In genomic region chr16:29256501-29256981, GRCh38 we compare ENCODE assay signal across 1 cellular context.
A peak's percentile ranks its signal among the peaks of the same experiment; 100 is the strongest.
TF ChIP-seq lines count a peak whose summit lies in the region.

No MANE protein-coding gene starts in this region.

TF ChIP-seq in HepG2, 621 proteins besides CTCF, POLR2A, EP300 and RAD21 (continued from another document and continues in another):
- no peak for TF ChIP-seq AHDC1 (CRISPR knock-in tag; IDR thresholded peaks at IDR 0.05; ENCODE audit: borderline replicate concordance)
- TF ChIP-seq, protein P1, sequence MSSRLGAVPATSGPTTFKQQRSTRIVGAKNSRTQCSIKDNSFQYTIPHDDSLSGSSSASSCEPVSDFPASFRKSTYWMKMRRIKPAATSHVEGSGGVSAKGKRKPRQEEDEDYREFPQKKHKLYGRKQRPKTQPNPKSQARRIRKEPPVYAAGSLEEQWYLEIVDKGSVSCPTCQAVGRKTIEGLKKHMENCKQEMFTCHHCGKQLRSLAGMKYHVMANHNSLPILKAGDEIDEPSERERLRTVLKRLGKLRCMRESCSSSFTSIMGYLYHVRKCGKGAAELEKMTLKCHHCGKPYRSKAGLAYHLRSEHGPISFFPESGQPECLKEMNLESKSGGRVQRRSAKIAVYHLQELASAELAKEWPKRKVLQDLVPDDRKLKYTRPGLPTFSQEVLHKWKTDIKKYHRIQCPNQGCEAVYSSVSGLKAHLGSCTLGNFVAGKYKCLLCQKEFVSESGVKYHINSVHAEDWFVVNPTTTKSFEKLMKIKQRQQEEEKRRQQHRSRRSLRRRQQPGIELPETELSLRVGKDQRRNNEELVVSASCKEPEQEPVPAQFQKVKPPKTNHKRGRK (CRISPR knock-in tag; IDR thresholded peaks at IDR 0.05) = no peak
- TF ChIP-seq, protein P2, sequence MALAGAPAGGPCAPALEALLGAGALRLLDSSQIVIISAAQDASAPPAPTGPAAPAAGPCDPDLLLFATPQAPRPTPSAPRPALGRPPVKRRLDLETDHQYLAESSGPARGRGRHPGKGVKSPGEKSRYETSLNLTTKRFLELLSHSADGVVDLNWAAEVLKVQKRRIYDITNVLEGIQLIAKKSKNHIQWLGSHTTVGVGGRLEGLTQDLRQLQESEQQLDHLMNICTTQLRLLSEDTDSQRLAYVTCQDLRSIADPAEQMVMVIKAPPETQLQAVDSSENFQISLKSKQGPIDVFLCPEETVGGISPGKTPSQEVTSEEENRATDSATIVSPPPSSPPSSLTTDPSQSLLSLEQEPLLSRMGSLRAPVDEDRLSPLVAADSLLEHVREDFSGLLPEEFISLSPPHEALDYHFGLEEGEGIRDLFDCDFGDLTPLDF (CRISPR knock-in tag; IDR thresholded peaks at IDR 0.05) = no peak
- no peak for TF ChIP-seq RFXANK (CRISPR knock-in tag; IDR thresholded peaks at IDR 0.05)
- TF ChIP-seq SMC3 (IDR thresholded peaks at IDR 0.05; ENCODE audit: low read length) = no peak
- TF ChIP-seq ZNF629 (CRISPR knock-in tag; conservative IDR thresholded peaks at IDR 0.05) = no peak
- no peak for TF ChIP-seq ZGPAT (CRISPR knock-in tag; IDR thresholded peaks at IDR 0.05)
- TF ChIP-seq PHF5A (CRISPR knock-in tag; IDR thresholded peaks at IDR 0.05; ENCODE audit: low read depth, unreplicated experiment) = no peak
- no peak for TF ChIP-seq ZFP1 (CRISPR knock-in tag; IDR thresholded peaks at IDR 0.05)
- TF ChIP-seq ZNF558 (CRISPR knock-in tag; IDR thresholded peaks at IDR 0.05; ENCODE audit: borderline replicate concordance) = no peak
- TF ChIP-seq, protein P3, sequence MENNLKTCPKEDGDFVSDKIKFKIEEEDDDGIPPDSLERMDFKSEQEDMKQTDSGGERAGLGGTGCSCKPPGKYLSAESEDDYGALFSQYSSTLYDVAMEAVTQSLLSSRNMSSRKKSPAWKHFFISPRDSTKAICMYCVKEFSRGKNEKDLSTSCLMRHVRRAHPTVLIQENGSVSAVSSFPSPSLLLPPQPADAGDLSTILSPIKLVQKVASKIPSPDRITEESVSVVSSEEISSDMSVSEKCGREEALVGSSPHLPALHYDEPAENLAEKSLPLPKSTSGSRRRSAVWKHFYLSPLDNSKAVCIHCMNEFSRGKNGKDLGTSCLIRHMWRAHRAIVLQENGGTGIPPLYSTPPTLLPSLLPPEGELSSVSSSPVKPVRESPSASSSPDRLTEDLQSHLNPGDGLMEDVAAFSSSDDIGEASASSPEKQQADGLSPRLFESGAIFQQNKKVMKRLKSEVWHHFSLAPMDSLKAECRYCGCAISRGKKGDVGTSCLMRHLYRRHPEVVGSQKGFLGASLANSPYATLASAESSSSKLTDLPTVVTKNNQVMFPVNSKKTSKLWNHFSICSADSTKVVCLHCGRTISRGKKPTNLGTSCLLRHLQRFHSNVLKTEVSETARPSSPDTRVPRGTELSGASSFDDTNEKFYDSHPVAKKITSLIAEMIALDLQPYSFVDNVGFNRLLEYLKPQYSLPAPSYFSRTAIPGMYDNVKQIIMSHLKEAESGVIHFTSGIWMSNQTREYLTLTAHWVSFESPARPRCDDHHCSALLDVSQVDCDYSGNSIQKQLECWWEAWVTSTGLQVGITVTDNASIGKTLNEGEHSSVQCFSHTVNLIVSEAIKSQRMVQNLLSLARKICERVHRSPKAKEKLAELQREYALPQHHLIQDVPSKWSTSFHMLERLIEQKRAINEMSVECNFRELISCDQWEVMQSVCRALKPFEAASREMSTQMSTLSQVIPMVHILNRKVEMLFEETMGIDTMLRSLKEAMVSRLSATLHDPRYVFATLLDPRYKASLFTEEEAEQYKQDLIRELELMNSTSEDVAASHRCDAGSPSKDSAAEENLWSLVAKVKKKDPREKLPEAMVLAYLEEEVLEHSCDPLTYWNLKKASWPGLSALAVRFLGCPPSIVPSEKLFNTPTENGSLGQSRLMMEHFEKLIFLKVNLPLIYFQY (CRISPR knock-in tag; IDR thresholded peaks at IDR 0.05; ENCODE audit: borderline replicate concordance) = no peak
- TF ChIP-seq HOXA9 (CRISPR knock-in tag; IDR thresholded peaks at IDR 0.05; ENCODE audit: borderline replicate concordance) = 0 out of 2 replicates have a peak, but pooled peaks have one; percentile 38
- TF ChIP-seq DBP (CRISPR knock-in tag; IDR thresholded peaks at IDR 0.05; ENCODE audit: not compliant biosample characterization) = no peak
- 0 out of 2 replicates have a peak, but pooled peaks have one; percentile 30 for TF ChIP-seq RXRA (CRISPR knock-in tag; IDR thresholded peaks at IDR 0.05)
- peak; percentile 88; the same call in 1 of the 2 replicates for TF ChIP-seq DNMT1 (CRISPR knock-in tag; IDR thresholded peaks at IDR 0.05)
- no peak for TF ChIP-seq ZNF660 (CRISPR knock-in tag; IDR thresholded peaks at IDR 0.05; ENCODE audit: borderline replicate concordance, low read depth)
- TF ChIP-seq UBTF (CRISPR knock-in tag; IDR thresholded peaks at IDR 0.05) = no peak
- TF ChIP-seq SRSF9 (IDR thresholded peaks at IDR 0.05; ENCODE audit: borderline replicate concordance, insufficient read depth, low read depth, low read length, poor library complexity, severe bottlenecking) = no peak
- TF ChIP-seq, protein P4, sequence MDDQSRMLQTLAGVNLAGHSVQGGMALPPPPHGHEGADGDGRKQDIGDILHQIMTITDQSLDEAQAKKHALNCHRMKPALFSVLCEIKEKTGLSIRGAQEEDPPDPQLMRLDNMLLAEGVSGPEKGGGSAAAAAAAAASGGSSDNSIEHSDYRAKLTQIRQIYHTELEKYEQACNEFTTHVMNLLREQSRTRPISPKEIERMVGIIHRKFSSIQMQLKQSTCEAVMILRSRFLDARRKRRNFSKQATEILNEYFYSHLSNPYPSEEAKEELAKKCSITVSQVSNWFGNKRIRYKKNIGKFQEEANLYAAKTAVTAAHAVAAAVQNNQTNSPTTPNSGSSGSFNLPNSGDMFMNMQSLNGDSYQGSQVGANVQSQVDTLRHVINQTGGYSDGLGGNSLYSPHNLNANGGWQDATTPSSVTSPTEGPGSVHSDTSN (CRISPR knock-in tag; IDR thresholded peaks at IDR 0.05; ENCODE audit: borderline replicate concordance) = no peak
- TF ChIP-seq HNF4A (CRISPR knock-in tag; IDR thresholded peaks at IDR 0.05) = no peak
- TF ChIP-seq, protein P5, sequence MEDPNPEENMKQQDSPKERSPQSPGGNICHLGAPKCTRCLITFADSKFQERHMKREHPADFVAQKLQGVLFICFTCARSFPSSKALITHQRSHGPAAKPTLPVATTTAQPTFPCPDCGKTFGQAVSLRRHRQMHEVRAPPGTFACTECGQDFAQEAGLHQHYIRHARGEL (CRISPR knock-in tag; IDR thresholded peaks at IDR 0.05) = no peak
- 0 out of 2 replicates have a peak, but pooled peaks have one; percentile 42 for TF ChIP-seq ZNF589 (CRISPR knock-in tag; conservative IDR thresholded peaks at IDR 0.05)
- TF ChIP-seq RFXAP (CRISPR knock-in tag; IDR thresholded peaks at IDR 0.05; ENCODE audit: borderline replicate concordance) = no peak
- no peak for TF ChIP-seq DDIT3 (CRISPR knock-in tag; IDR thresholded peaks at IDR 0.05)
- no peak for TF ChIP-seq ZNF251 (CRISPR knock-in tag; IDR thresholded peaks at IDR 0.05)
- no peak for TF ChIP-seq ZNF776 (CRISPR knock-in tag; IDR thresholded peaks at IDR 0.05)
- TF ChIP-seq CAMTA2 (CRISPR knock-in tag; IDR thresholded peaks at IDR 0.05; ENCODE audit: borderline replicate concordance) = no peak
- TF ChIP-seq USF2 (IDR thresholded peaks at IDR 0.05; ENCODE audit: low read depth, low read length) = peak; percentile 52; the same call in 1 of the 2 replicates
- no peak for TF ChIP-seq USF2 (CRISPR knock-in tag; IDR thresholded peaks at IDR 0.05; ENCODE audit: borderline replicate concordance)
- TF ChIP-seq NFIB (CRISPR knock-in tag; IDR thresholded peaks at IDR 0.05; ENCODE audit: borderline replicate concordance) = 0 out of 2 replicates have a peak, but pooled peaks have one; percentile 82
- TF ChIP-seq, protein P6, sequence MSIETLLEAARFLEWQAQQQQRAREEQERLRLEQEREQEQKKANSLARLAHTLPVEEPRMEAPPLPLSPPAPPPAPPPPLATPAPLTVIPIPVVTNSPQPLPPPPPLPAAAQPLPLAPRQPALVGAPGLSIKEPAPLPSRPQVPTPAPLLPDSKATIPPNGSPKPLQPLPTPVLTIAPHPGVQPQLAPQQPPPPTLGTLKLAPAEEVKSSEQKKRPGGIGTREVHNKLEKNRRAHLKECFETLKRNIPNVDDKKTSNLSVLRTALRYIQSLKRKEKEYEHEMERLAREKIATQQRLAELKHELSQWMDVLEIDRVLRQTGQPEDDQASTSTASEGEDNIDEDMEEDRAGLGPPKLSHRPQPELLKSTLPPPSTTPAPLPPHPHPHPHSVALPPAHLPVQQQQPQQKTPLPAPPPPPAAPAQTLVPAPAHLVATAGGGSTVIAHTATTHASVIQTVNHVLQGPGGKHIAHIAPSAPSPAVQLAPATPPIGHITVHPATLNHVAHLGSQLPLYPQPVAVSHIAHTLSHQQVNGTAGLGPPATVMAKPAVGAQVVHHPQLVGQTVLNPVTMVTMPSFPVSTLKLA (IDR thresholded peaks at IDR 0.05) = peak; percentile 100
- no peak for TF ChIP-seq ZNF564 (CRISPR knock-in tag; IDR thresholded peaks at IDR 0.05)
